9 cellular contexts compared by ENCODE assay signal in the genomic region with DNA sequence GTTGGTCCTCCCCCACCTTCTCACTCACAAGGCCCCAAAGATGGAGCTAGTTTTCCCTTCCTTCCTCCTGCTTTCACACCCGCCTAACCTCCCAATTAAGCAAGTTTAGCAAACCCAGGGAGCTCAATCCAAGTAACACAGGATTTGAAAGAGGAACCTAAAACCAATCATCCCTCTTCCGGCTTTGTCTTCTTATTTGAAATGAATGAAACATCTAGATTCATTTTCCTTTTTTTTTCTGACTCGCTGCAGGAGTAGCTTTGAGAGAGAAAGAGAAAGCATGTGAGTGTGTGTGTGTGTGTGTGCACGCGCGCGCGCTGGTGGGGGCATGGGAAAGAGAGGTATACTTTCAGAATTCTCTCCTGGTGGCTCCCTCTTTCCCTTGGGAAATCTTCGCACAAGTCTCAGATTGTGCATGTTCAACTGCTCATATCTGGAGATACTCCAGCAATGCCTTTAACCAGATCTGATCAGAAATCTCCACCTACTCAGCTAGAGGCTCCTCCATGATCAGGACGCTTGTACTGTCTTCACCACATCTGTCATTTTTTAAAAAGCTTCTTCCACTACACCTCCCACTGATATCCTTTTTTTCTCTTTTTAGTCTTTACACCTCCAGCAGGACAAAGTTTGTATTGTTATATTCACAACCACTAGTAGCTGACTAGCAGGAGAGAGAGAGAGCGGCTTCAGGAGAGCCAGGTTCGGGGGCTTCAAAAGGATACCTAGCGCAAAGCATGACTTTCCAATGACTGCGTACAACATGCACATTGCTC. TPM values are rescaled to one million over a fixed set of nuclear protein-coding genes. Genes with fewer than 3 reads are reported as not detected.
DNase-seq lines count a peak whose midpoint lies in the region; ATAC-seq and TF ChIP-seq lines count a peak whose summit lies in the region.
"Had no signal": no experiment of that assay in that cellular context is flagged by ENCODE, and none has a peak within 500 bp of the region (broad histone marks: within the 10 kb centered on the region; RNA-seq: fewer than 3 reads in every experiment).

No MANE protein-coding gene starts in this region.

- H3K4me3 ChIP-seq in smooth muscle cell (peak overlapping the region; percentile 63), A673 (ENCODE audit: low read depth, low read length, poor library complexity, severe bottlenecking) (no peak overlapping the region)

- H3K36me3 ChIP-seq in smooth muscle cell (ENCODE audit: low read depth) (no peaks in the 10 kb centered on the region), A673 (ENCODE audit: insufficient read depth, low read length, poor library complexity, severe bottlenecking) (no peaks in the 10 kb centered on the region)

- peak overlapping the region; percentile 94 for H3K4me2 ChIP-seq in smooth muscle cell
- H3K4me2 ChIP-seq: KMS-11 had no signal

- H3K27ac ChIP-seq in smooth muscle cell (ENCODE audit: low read depth), result no peak overlapping the region
- no peak overlapping the region for H3K27ac ChIP-seq in A673 (ENCODE audit: low read depth, low read length, poor library complexity, severe bottlenecking)
- H3K27ac ChIP-seq: KMS-11 had no signal

- POLR2A ChIA-PET in A673 (lab: Charles Lee; ENCODE audit: low non-redundant PET), result no interaction called here

- peaks cover 11% of the 10 kb centered on the region for H3K4me1 Mint-ChIP-seq in activated naive CD8-positive, alpha-beta T cell treated with anti-CD3 and anti-CD28 coated beads for 36 hours
- peaks cover 7 to 23% of the 10 kb centered on the region in 2 donors for H3K4me1 Mint-ChIP-seq in immature natural killer cell

- ATAC-seq in GM21515 (IDR thresholded peaks at IDR 0.05; ENCODE audit: unreplicated experiment), result no peak

- H2AFZ ChIP-seq in smooth muscle cell (ENCODE audit: low read depth), result peak overlapping the region; percentile 91

- H3K36me3 Mint-ChIP-seq in activated naive CD8-positive, alpha-beta T cell treated with anti-CD3 and anti-CD28 coated beads for 36 hours, result no peaks in the 10 kb centered on the region
- peaks cover 0 to 4% (median 0%) of the 10 kb centered on the region in 3 donors for H3K36me3 Mint-ChIP-seq in immature natural killer cell

- H3K27me3 ChIP-seq in smooth muscle cell (ENCODE audit: low read depth) (peaks cover 27% of the 10 kb centered on the region), A673 (replicated peaks; ENCODE audit: insufficient read depth, low read depth, low read length, poor library complexity) (peaks cover 89% of the 10 kb centered on the region)

- no peaks in the 10 kb centered on the region for H3K79me2 ChIP-seq in smooth muscle cell (ENCODE audit: low read depth)

- DNase-seq in D341Med (ENCODE audit: low spot score), result peak; percentile 45
- peak; percentile 97 for DNase-seq in MV-4-11 (lab: John Stamatoyannopoulos, UW)
- no peak for DNase-seq in activated naive CD8-positive, alpha-beta T cell treated with anti-CD3 and anti-CD28 coated beads for 36 hours
- no peak for DNase-seq in immature natural killer cell
- DNase-seq in smooth muscle cell (lab: John Stamatoyannopoulos, UW; ENCODE audit: unreplicated experiment), result no peak
- no peak for DNase-seq in stimulated activated CD4-positive, alpha-beta T cell treated with anti-CD3 and anti-CD28 coated beads, Interleukin-4, amount 100 ng/mL, for 4 hours
- no peak for DNase-seq in A673 (ENCODE audit: low spot score)

- H3K4me3 Mint-ChIP-seq in activated naive CD8-positive, alpha-beta T cell treated with anti-CD3 and anti-CD28 coated beads for 36 hours, result peak overlapping the region; percentile 73
- H3K4me3 Mint-ChIP-seq in immature natural killer cell, result peak overlapping the region; percentile 1 to 83 (median 56)

- no peak for TF ChIP-seq CTCF in smooth muscle cell (IDR thresholded peaks at IDR 0.05; ENCODE audit: borderline replicate concordance, insufficient read depth, poor library complexity, severe bottlenecking)
- TF ChIP-seq CTCF in A673 (conservative IDR thresholded peaks at IDR 0.05; ENCODE audit: low read depth, low read length), result no peak

- no peaks in the 10 kb centered on the region for H3K9me3 Mint-ChIP-seq in activated naive CD8-positive, alpha-beta T cell treated with anti-CD3 and anti-CD28 coated beads for 36 hours
- H3K9me3 Mint-ChIP-seq in immature natural killer cell, result peaks cover 0 to 7% (median 6%) of the 10 kb centered on the region in 6 donors

- no peak overlapping the region for H3K27ac Mint-ChIP-seq in activated naive CD8-positive, alpha-beta T cell treated with anti-CD3 and anti-CD28 coated beads for 36 hours
- no peak overlapping the region for H3K27ac Mint-ChIP-seq in immature natural killer cell

- no peak overlapping the region for H3K9ac ChIP-seq in smooth muscle cell (ENCODE audit: low read depth)
- H3K9ac ChIP-seq: KMS-11 had no signal

- CTCF ChIA-PET in A673 (lab: Charles Lee), result no interaction called here

- intact Hi-C loops in A673 (cut with micrococcal nuclease; ENCODE audit: unreplicated experiment), result no loop called here

- no TSS peak for BruUV-seq in A673 (replicated peaks; lab: Mats Ljungman, UMichigan)

- H3K4me1 ChIP-seq in smooth muscle cell (ENCODE audit: low read depth) (no peaks in the 10 kb centered on the region), A673 (ENCODE audit: insufficient read depth, low read length, poor library complexity, severe bottlenecking) (no peaks in the 10 kb centered on the region)

- no peaks in the 10 kb centered on the region for H4K20me1 ChIP-seq in smooth muscle cell (ENCODE audit: low read depth)

- H3F3A ChIP-seq in smooth muscle cell (ENCODE audit: low read depth), result no peaks in the 10 kb centered on the region

- 81% methylated on average over 14 of the region's 14 CpGs for WGBS in smooth muscle cell (ENCODE audit: low lambda C conversion rate)

- H3K9me3 ChIP-seq in smooth muscle cell (replicated peaks; ENCODE audit: low read depth) (no peaks in the 10 kb centered on the region), A673 (ENCODE audit: low read depth, low read length, poor library complexity, severe bottlenecking) (no peaks in the 10 kb centered on the region)

- H3K27me3 Mint-ChIP-seq in activated naive CD8-positive, alpha-beta T cell treated with anti-CD3 and anti-CD28 coated beads for 36 hours, result peaks cover 52% of the 10 kb centered on the region
- peaks cover 7 to 9% (median 7%) of the 10 kb centered on the region in 3 donors for H3K27me3 Mint-ChIP-seq in immature natural killer cell (ENCODE audit: low read depth in 3 of 3)

RNA-seq across cellular contexts. Expression of a gene that starts 1.6 kb away (rescaled TPM):
- under 1 TPM; 0.22 to 0.31 TPM for total RNA-seq in activated naive CD8-positive, alpha-beta T cell treated with anti-CD3 and anti-CD28 coated beads for 36 hours
- polyA plus RNA-seq in immature natural killer cell, result under 1 TPM; 0.01 to 0.34 (median 0.11) TPM
- total RNA-seq in smooth muscle cell, result 5.3 and 6.3 TPM in 2 replicates
- polyA plus RNA-seq in smooth muscle cell, result 1.1 and 1.3 TPM in 2 replicates
- total RNA-seq in A673 (2021), result not detected in 2 replicates

Comparison
In these comparisons a context has a peak if more than half of its experiments do, and no peak if none do; other contexts are left out.
1. DNase-seq: peak in D341Med (single experiment) and MV-4-11 (single experiment); none in activated naive CD8-positive, alpha-beta T cell treated with anti-CD3 and anti-CD28 coated beads for 36 hours (single experiment), immature natural killer cell (0 of 3), smooth muscle cell (single experiment), stimulated activated CD4-positive, alpha-beta T cell treated with anti-CD3 and anti-CD28 coated beads, Interleukin-4, amount 100 ng/mL, for 4 hours (0 of 2) and A673 (single experiment).